ENCODE assay signal across 9 cellular contexts in genomic region chr5:91182763-91183162, GRCh38.
A peak's percentile ranks its signal among the peaks of the same experiment; 100 is the strongest.
DNase-seq lines count a peak whose midpoint lies in the region; ATAC-seq and TF ChIP-seq lines count a peak whose summit lies in the region.
"Had no signal": no experiment of that assay in that cellular context is flagged by ENCODE, and none has a peak within 500 bp of the region (broad histone marks: within the 10 kb centered on the region; RNA-seq: fewer than 3 reads in every experiment).

No MANE protein-coding gene starts in this region.

- TF ChIP-seq CTCF in gastroesophageal sphincter (IDR thresholded peaks at IDR 0.05), result peak in 2 of 4 experiments; percentile 4 to 34

- H3K4me1 ChIP-seq in gastroesophageal sphincter, result peaks cover 0 to 30% (median 7%) of the 10 kb centered on the region in 3 donors

- no peak for TF ChIP-seq POLR2A in gastroesophageal sphincter (IDR thresholded peaks at IDR 0.05)

- no peaks in the 10 kb centered on the region for H3K9me3 Mint-ChIP-seq in stimulated activated effector memory CD8-positive, alpha-beta T cell treated with anti-CD3 and anti-CD28 coated beads, Interleukin-12 subunit alpha, Interleukin-12 subunit beta, amount 100 ng/mL, for 72 hours
- H3K9me3 Mint-ChIP-seq in activated CD4-positive, alpha-beta T cell treated with anti-CD3 and anti-CD28 coated beads, Interleukin-2, amount 10 ng/mL, durations not matched to agents 7 days and 5 days, result no peaks in the 10 kb centered on the region
- H3K9me3 Mint-ChIP-seq: central memory CD8-positive, alpha-beta T cell had no signal

- WGBS in gastroesophageal sphincter (ENCODE audit: low coverage in 1 of 2), 2 donors, result 46 to 55% methylated on average over 4 of the region's 4 CpGs

- H3K27ac ChIP-seq in gastroesophageal sphincter, result peak overlapping the region in 1 of 4 donors; percentile 63

- DNase-seq in GM04504 (ENCODE audit: low read depth), result peak; percentile 81
- DNase-seq in NCI-H524 treated with DMSO at 0.1 percent for 48 hours (lab: John Stamatoyannopoulos, UW), result peak; percentile 66
- DNase-seq in ureter (ENCODE audit: low spot score), result peak; percentile 49
- DNase-seq in stimulated activated effector memory CD8-positive, alpha-beta T cell treated with anti-CD3 and anti-CD28 coated beads, Interleukin-12 subunit alpha, Interleukin-12 subunit beta, amount 100 ng/mL, for 72 hours (ENCODE audit: low spot score in 2 of 2), result no peak
- DNase-seq in activated CD4-positive, alpha-beta T cell treated with anti-CD3 and anti-CD28 coated beads, Interleukin-2, amount 10 ng/mL, durations not matched to agents 7 days and 5 days, result no peak

- POLR2A ChIA-PET in activated CD4-positive, alpha-beta T cell treated with anti-CD3 and anti-CD28 coated beads, Interleukin-2, amount 10 ng/mL, durations not matched to agents 7 days and 5 days (lab: Charles Lee), result interaction anchor here (0.7 kb wide), 1 partner anchor 38 kb away, joined by 6 read pairs; no protein-coding TSS in a partner anchor

- H3K27me3 ChIP-seq in gastroesophageal sphincter, result no peaks in the 10 kb centered on the region

- H3K36me3 ChIP-seq in gastroesophageal sphincter, result no peaks in the 10 kb centered on the region

- no peaks in the 10 kb centered on the region for H3K36me3 Mint-ChIP-seq in stimulated activated effector memory CD8-positive, alpha-beta T cell treated with anti-CD3 and anti-CD28 coated beads, Interleukin-12 subunit alpha, Interleukin-12 subunit beta, amount 100 ng/mL, for 72 hours
- no peaks in the 10 kb centered on the region for H3K36me3 Mint-ChIP-seq in activated CD4-positive, alpha-beta T cell treated with anti-CD3 and anti-CD28 coated beads, Interleukin-2, amount 10 ng/mL, durations not matched to agents 7 days and 5 days (ENCODE audit: low read depth)

- H3K4me3 Mint-ChIP-seq in stimulated activated effector memory CD8-positive, alpha-beta T cell treated with anti-CD3 and anti-CD28 coated beads, Interleukin-12 subunit alpha, Interleukin-12 subunit beta, amount 100 ng/mL, for 72 hours, result no peak overlapping the region
- H3K4me3 Mint-ChIP-seq in activated CD4-positive, alpha-beta T cell treated with anti-CD3 and anti-CD28 coated beads, Interleukin-2, amount 10 ng/mL, durations not matched to agents 7 days and 5 days, result no peak overlapping the region
- H3K4me3 Mint-ChIP-seq: central memory CD8-positive, alpha-beta T cell had no signal

- no peak overlapping the region for H3K4me3 ChIP-seq in gastroesophageal sphincter

- H3K4me1 Mint-ChIP-seq in stimulated activated effector memory CD8-positive, alpha-beta T cell treated with anti-CD3 and anti-CD28 coated beads, Interleukin-12 subunit alpha, Interleukin-12 subunit beta, amount 100 ng/mL, for 72 hours, result no peaks in the 10 kb centered on the region
- peaks cover 15% of the 10 kb centered on the region for H3K4me1 Mint-ChIP-seq in activated CD4-positive, alpha-beta T cell treated with anti-CD3 and anti-CD28 coated beads, Interleukin-2, amount 10 ng/mL, durations not matched to agents 7 days and 5 days
- H3K4me1 Mint-ChIP-seq: central memory CD8-positive, alpha-beta T cell had no signal

- H3K27ac Mint-ChIP-seq in stimulated activated effector memory CD8-positive, alpha-beta T cell treated with anti-CD3 and anti-CD28 coated beads, Interleukin-12 subunit alpha, Interleukin-12 subunit beta, amount 100 ng/mL, for 72 hours, result no peak overlapping the region
- H3K27ac Mint-ChIP-seq in activated CD4-positive, alpha-beta T cell treated with anti-CD3 and anti-CD28 coated beads, Interleukin-2, amount 10 ng/mL, durations not matched to agents 7 days and 5 days, result no peak overlapping the region

- TF ChIP-seq EP300 in gastroesophageal sphincter (IDR thresholded peaks at IDR 0.05), result no peak

- ATAC-seq in GM21619 (IDR thresholded peaks at IDR 0.05; ENCODE audit: unreplicated experiment) (peak; percentile 61), gastroesophageal sphincter (peak; percentile 69), HG03139 (IDR thresholded peaks at IDR 0.05; ENCODE audit: unreplicated experiment) (no peak)
- ATAC-seq in stimulated activated effector memory CD8-positive, alpha-beta T cell treated with anti-CD3 and anti-CD28 coated beads, Interleukin-12 subunit alpha, Interleukin-12 subunit beta, amount 100 ng/mL, for 72 hours, result no peak

- H3K27me3 Mint-ChIP-seq in activated CD4-positive, alpha-beta T cell treated with anti-CD3 and anti-CD28 coated beads, Interleukin-2, amount 10 ng/mL, durations not matched to agents 7 days and 5 days, result peaks cover 10% of the 10 kb centered on the region

- CTCF ChIA-PET in activated CD4-positive, alpha-beta T cell treated with anti-CD3 and anti-CD28 coated beads, Interleukin-2, amount 10 ng/mL, durations not matched to agents 7 days and 5 days (lab: Charles Lee), result interaction anchor here (0.7 to 1.5 kb wide), 4 partner anchors 37 to 459 kb away, joined by 3 to 6 read pairs (median 4); no protein-coding TSS in a partner anchor

- H3K9me3 ChIP-seq in gastroesophageal sphincter, result no peaks in the 10 kb centered on the region

Comparison
In these comparisons a context has a peak if more than half of its experiments do, and no peak if none do; other contexts are left out.
1. DNase-seq: peak in GM04504 (single experiment), NCI-H524 treated with DMSO at 0.1 percent for 48 hours (single experiment) and ureter (single experiment); none in stimulated activated effector memory CD8-positive, alpha-beta T cell treated with anti-CD3 and anti-CD28 coated beads, Interleukin-12 subunit alpha, Interleukin-12 subunit beta, amount 100 ng/mL, for 72 hours (0 of 2) and activated CD4-positive, alpha-beta T cell treated with anti-CD3 and anti-CD28 coated beads, Interleukin-2, amount 10 ng/mL, durations not matched to agents 7 days and 5 days (single experiment).
2. ATAC-seq: peak in GM21619 (single experiment) and gastroesophageal sphincter (single experiment); none in stimulated activated effector memory CD8-positive, alpha-beta T cell treated with anti-CD3 and anti-CD28 coated beads, Interleukin-12 subunit alpha, Interleukin-12 subunit beta, amount 100 ng/mL, for 72 hours (single experiment) and HG03139 (single experiment).